ENCODE assay signal across 26 cellular contexts in the genomic region with DNA sequence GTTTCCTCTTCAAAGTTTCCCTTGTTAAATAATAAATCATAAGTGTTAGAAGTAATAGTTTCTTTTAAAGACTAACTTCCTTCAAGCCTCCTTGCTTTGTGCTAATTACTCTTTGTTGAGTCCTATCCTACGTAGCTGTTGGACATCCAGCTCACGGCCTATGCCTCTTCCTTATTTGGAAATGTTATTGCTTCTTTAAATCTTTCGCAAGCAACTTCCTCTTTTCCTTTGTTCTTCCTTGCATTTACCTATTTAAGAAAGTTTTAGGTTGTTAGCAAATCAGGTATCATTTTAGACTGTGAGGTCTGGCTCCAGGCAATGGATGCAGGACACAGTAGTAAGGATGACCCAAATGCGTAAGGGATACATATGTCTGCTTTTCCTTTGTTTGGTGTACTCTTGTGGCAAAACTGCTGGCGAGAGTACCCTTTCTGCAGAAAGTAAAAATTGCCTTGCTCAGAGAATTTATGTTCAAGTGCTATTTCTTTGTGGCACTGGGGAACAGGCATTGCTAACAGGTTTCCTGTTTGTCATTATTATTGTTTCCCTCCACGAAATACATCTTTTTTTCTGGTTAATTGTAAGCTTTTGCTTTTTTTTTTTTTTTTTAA.
"Had no signal": no experiment of that assay in that cellular context is flagged by ENCODE, and none has a peak within 500 bp of the region (broad histone marks: within the 10 kb centered on the region; RNA-seq: fewer than 3 reads in every experiment).

No MANE protein-coding gene starts in this region.

- H3K4me1 ChIP-seq: spleen, suprapubic skin, tibial artery, upper lobe of right lung had no signal

- DNase-seq: activated CD4-positive, alpha-beta T cell treated with anti-CD3 and anti-CD28 coated beads for 1 hour; activated CD4-positive, alpha-beta T cell treated with anti-CD3 and anti-CD28 coated beads, Interleukin-2, amount 50 U/mL, for 1 hour; activated CD8-positive, alpha-beta T cell treated with anti-CD3 and anti-CD28 coated beads for 36 hours; activated gamma-delta T cell treated with Interleukin-2 at 50 U/mL for 16 hours; activated naive CD4-positive, alpha-beta T cell treated with anti-CD3 and anti-CD28 coated beads, Interleukin-2, amount 50 U/mL, for 16 hours; activated T-cell treated with anti-CD3 and anti-CD28 coated beads, Interleukin-2, amount 50 U/mL, for 4 hours; amniotic stem cell; brain microvascular endothelial cell; caudate nucleus; endodermal cell; foreskin fibroblast; head of caudate nucleus; hippocampal formation; left cardiac atrium; left ventricle myocardium superior; mucosa of descending colon; right cardiac atrium; spleen; stimulated activated naive CD4-positive, alpha-beta T cell; tibial artery; upper lobe of right lung had no signal

- H3K27ac Mint-ChIP-seq: activated CD8-positive, alpha-beta T cell treated with anti-CD3 and anti-CD28 coated beads for 36 hours; activated T-helper 17 cell treated with anti-CD3 and anti-CD28 coated beads, Interleukin-2, amount 50 U/mL, for 72 hours; endodermal cell; natural killer cell treated with Interleukin-12 subunit alpha and Interleukin-12 subunit beta and Interleukin-15 and Interleukin-18, amount 100 ng/mL, for 72 hours; WTC11 had no signal

- H3K4me3 Mint-ChIP-seq: activated CD8-positive, alpha-beta T cell treated with anti-CD3 and anti-CD28 coated beads for 36 hours; activated T-cell treated with anti-CD3 and anti-CD28 coated beads, Interleukin-2, amount 50 U/mL, for 4 hours; activated T-helper 17 cell treated with anti-CD3 and anti-CD28 coated beads, Interleukin-2, amount 50 U/mL, for 72 hours; endodermal cell; natural killer cell treated with Interleukin-12 subunit alpha and Interleukin-12 subunit beta and Interleukin-15 and Interleukin-18, amount 100 ng/mL, for 72 hours; WTC11 had no signal

- H3K9me3 ChIP-seq: suprapubic skin had no signal

- H3K4me1 Mint-ChIP-seq: activated T-helper 17 cell treated with anti-CD3 and anti-CD28 coated beads, Interleukin-2, amount 50 U/mL, for 72 hours; endodermal cell; WTC11 had no signal

- H3K27me3 Mint-ChIP-seq: activated CD8-positive, alpha-beta T cell treated with anti-CD3 and anti-CD28 coated beads for 36 hours had no signal

- H3K36me3 ChIP-seq: brain microvascular endothelial cell, spleen, suprapubic skin, tibial artery, upper lobe of right lung had no signal

- ATAC-seq: activated CD8-positive, alpha-beta T cell treated with anti-CD3 and anti-CD28 coated beads for 36 hours; activated T-cell treated with anti-CD3 and anti-CD28 coated beads, Interleukin-2, amount 50 U/mL, for 4 hours; activated T-helper 17 cell treated with anti-CD3 and anti-CD28 coated beads, Interleukin-2, amount 50 U/mL, for 72 hours; esophagus mucosa; left cardiac atrium; left ventricle myocardium superior; mucosa of descending colon; natural killer cell treated with Interleukin-12 subunit alpha and Interleukin-12 subunit beta and Interleukin-15 and Interleukin-18, amount 100 ng/mL, for 72 hours; right cardiac atrium; upper lobe of right lung; WTC11 had no signal

- H3K27ac ChIP-seq: brain microvascular endothelial cell, spleen, suprapubic skin, tibial artery, upper lobe of right lung had no signal

- H3K4me3 ChIP-seq: mucosa of descending colon, spleen, suprapubic skin, tibial artery, upper lobe of right lung had no signal
